18 cellular contexts compared by ENCODE assay signal in genomic region chr2:30363406-30363805, GRCh38.
"Had no signal": no experiment of that assay in that cellular context is flagged by ENCODE, and none has a peak within 500 bp of the region (broad histone marks: within the 10 kb centered on the region; RNA-seq: fewer than 3 reads in every experiment).

No MANE protein-coding gene starts in this region.

- ATAC-seq: activated CD8-positive, alpha-beta T cell treated with anti-CD3 and anti-CD28 coated beads for 36 hours; esophagus mucosa; left lobe of liver; sciatic nerve; stimulated activated naive B cell treated with anti-CD40 and anti-IgM and Interleukin-4, amounts not matched to agents 10 μg/mL and 1 μg/mL and 100 μg/mL, for 72 hours had no signal

- H3K27ac ChIP-seq: prostate gland, suprapubic skin had no signal

- H3K36me3 ChIP-seq: breast epithelium, prostate gland, spleen, suprapubic skin had no signal

- H3K27ac Mint-ChIP-seq: activated CD8-positive, alpha-beta T cell treated with anti-CD3 and anti-CD28 coated beads for 36 hours; activated T-cell treated with anti-CD3 and anti-CD28 coated beads, Interleukin-2, amount 50 U/mL, for 72 hours; memory B cell; stimulated activated naive B cell treated with anti-CD40 and anti-IgM and Interleukin-4, amounts not matched to agents 10 μg/mL and 1 μg/mL and 100 μg/mL, for 72 hours had no signal

- H3K9me3 ChIP-seq: breast epithelium, prostate gland, spleen, suprapubic skin had no signal

- H3K4me3 ChIP-seq: breast epithelium, prostate gland, spleen, suprapubic skin had no signal

- H3K4me3 Mint-ChIP-seq: activated CD8-positive, alpha-beta T cell treated with anti-CD3 and anti-CD28 coated beads for 36 hours; activated T-cell treated with anti-CD3 and anti-CD28 coated beads, Interleukin-2, amount 50 U/mL, for 72 hours; memory B cell; nephron; stimulated activated naive B cell treated with anti-CD40 and anti-IgM and Interleukin-4, amounts not matched to agents 10 μg/mL and 1 μg/mL and 100 μg/mL, for 72 hours had no signal

- H3K36me3 Mint-ChIP-seq: memory B cell; stimulated activated naive B cell treated with anti-CD40 and anti-IgM and Interleukin-4, amounts not matched to agents 10 μg/mL and 1 μg/mL and 100 μg/mL, for 72 hours had no signal

- DNase-seq: activated CD8-positive, alpha-beta memory T cell treated with anti-CD3 and anti-CD28 coated beads, Interleukin-2, amount 50 U/mL, for 4 hours; activated CD8-positive, alpha-beta T cell treated with anti-CD3 and anti-CD28 coated beads for 36 hours; activated T-cell treated with anti-CD3 and anti-CD28 coated beads, Interleukin-2, amount 50 U/mL, for 72 hours; amniotic stem cell; islet precursor cell; occipital lobe; spleen; stimulated activated CD4-positive, alpha-beta T cell treated with anti-CD3 and anti-CD28 coated beads, Interleukin-1b, Interleukin-23, amount 100 ng/mL, for 48 hours; stimulated activated naive B cell treated with anti-CD40 and anti-IgM and Interleukin-4, amounts not matched to agents 10 μg/mL and 1 μg/mL and 100 μg/mL, for 72 hours; T1000 had no signal

- H3K9me3 Mint-ChIP-seq: activated CD8-positive, alpha-beta T cell treated with anti-CD3 and anti-CD28 coated beads for 36 hours; activated T-cell treated with anti-CD3 and anti-CD28 coated beads, Interleukin-2, amount 50 U/mL, for 72 hours; memory B cell; nephron; stimulated activated naive B cell treated with anti-CD40 and anti-IgM and Interleukin-4, amounts not matched to agents 10 μg/mL and 1 μg/mL and 100 μg/mL, for 72 hours had no signal

- H3K27me3 ChIP-seq: breast epithelium, spleen, suprapubic skin had no signal

- H3K27me3 Mint-ChIP-seq: activated CD8-positive, alpha-beta T cell treated with anti-CD3 and anti-CD28 coated beads for 36 hours; memory B cell; stimulated activated naive B cell treated with anti-CD40 and anti-IgM and Interleukin-4, amounts not matched to agents 10 μg/mL and 1 μg/mL and 100 μg/mL, for 72 hours had no signal

- H3K4me1 ChIP-seq: prostate gland had no signal
